26 cellular contexts compared by ENCODE assay signal in genomic region chr10:61731638-61732037, GRCh38.
DNase-seq lines count a peak whose midpoint lies in the region; ATAC-seq, FAIRE-seq and TF ChIP-seq lines count a peak whose summit lies in the region.
"Had no signal": no experiment of that assay in that cellular context is flagged by ENCODE, and none has a peak within 500 bp of the region (broad histone marks: within the 10 kb centered on the region; RNA-seq: fewer than 3 reads in every experiment).

No MANE protein-coding gene starts in this region.

- no peaks in the 10 kb centered on the region for H3K36me3 Mint-ChIP-seq in stimulated activated effector memory CD8-positive, alpha-beta T cell treated with anti-CD3 and anti-CD28 coated beads, Interleukin-12 subunit alpha, Interleukin-12 subunit beta, amount 100 ng/mL, for 72 hours
- H3K36me3 Mint-ChIP-seq: CD14-positive monocyte; CD4-positive, alpha-beta memory T cell; CD4-positive, CD25-positive, alpha-beta regulatory T cell; CD8-positive, alpha-beta memory T cell had no signal

- H3K36me3 ChIP-seq in HCT116 (ENCODE audit: control insufficient read depth in 1 of 2, insufficient read depth in 2 of 2, low read length in 2 of 2) (no peaks in the 10 kb centered on the region), Panc1 (ENCODE audit: control insufficient read depth, insufficient read depth, low read length) (no peaks in the 10 kb centered on the region), K562 (ENCODE audit: control insufficient read depth, insufficient read depth, low read length) (no peaks in the 10 kb centered on the region)
- H3K36me3 ChIP-seq: BE2C, BLaER1 had no signal

- H3K9ac ChIP-seq in HCT116 (ENCODE audit: low read length) (no peak overlapping the region), K562 (ENCODE audit: insufficient read depth in 1 of 2, low read depth in 2 of 2, low read length in 2 of 2) (no peak overlapping the region)
- H3K9ac ChIP-seq: BLaER1 had no signal

- H3K9me3 ChIP-seq in HCT116 (ENCODE audit: control insufficient read depth in 1 of 2, insufficient read depth in 1 of 2, low read depth in 1 of 2, low read length in 2 of 2) (no peaks in the 10 kb centered on the region), Panc1 (ENCODE audit: control insufficient read depth, insufficient read depth, low read depth, low read length) (no peaks in the 10 kb centered on the region; the same call in 1 of the 2 replicates), K562 (replicated peaks; ENCODE audit: control insufficient read depth, insufficient read depth, low read depth, low read length) (no peaks in the 10 kb centered on the region)
- H3K9me3 ChIP-seq: BE2C, BLaER1 had no signal

- no peak for DNase-seq in HCT116 (ENCODE audit: low read depth, low spot score)
- no peak for DNase-seq in Panc1 (ENCODE audit: low read depth, low spot score)
- no peak for DNase-seq in K562 (ENCODE audit: extremely low read depth in 1 of 4, low spot score in 3 of 4)
- DNase-seq in stimulated activated CD4-positive, alpha-beta T cell treated with anti-CD3 and anti-CD28 coated beads, Interleukin-2, amount 100 ng/mL, for 48 hours, result no peak
- no peak for DNase-seq in stimulated activated effector memory CD8-positive, alpha-beta T cell treated with anti-CD3 and anti-CD28 coated beads, Interleukin-12 subunit alpha, Interleukin-12 subunit beta, amount 100 ng/mL, for 72 hours (ENCODE audit: low spot score in 2 of 2)
- DNase-seq in COLO829 (ENCODE audit: low spot score), result no peak
- DNase-seq: 8988T; ACHN; BE2C; C1 segment of cervical spinal cord; CD4-positive, alpha-beta memory T cell; CD4-positive, CD25-positive, alpha-beta regulatory T cell; CD8-positive, alpha-beta memory T cell; DMS 273 treated with DMSO at 0.1 percent for 48 hours; DMS153; DMS53; DMS79; DND-41; EL; GF-D8 had no signal

- H3K4me3 ChIP-seq in HCT116 (replicated peaks in 1 of 2; ENCODE audit: low read depth in 1 of 2, low read length in 2 of 2), result no peak overlapping the region
- no peak overlapping the region for H3K4me3 ChIP-seq in Panc1 (ENCODE audit: low read depth in 2 of 2, low read length in 2 of 2)
- no peak overlapping the region for H3K4me3 ChIP-seq in K562
- H3K4me3 ChIP-seq: BLaER1 had no signal

- H3K27me3 ChIP-seq in HCT116 (ENCODE audit: insufficient read depth, low read length) (no peaks in the 10 kb centered on the region), Panc1 (ENCODE audit: control insufficient read depth, insufficient read depth, low read length) (no peaks in the 10 kb centered on the region), K562 (ENCODE audit: control insufficient read depth in 2 of 2, insufficient read depth in 2 of 2, low read length in 2 of 2) (no peaks in the 10 kb centered on the region)
- H3K27me3 ChIP-seq: BE2C, BLaER1 had no signal

- TF ChIP-seq POLR2A in HCT116 (IDR thresholded peaks at IDR 0.05; ENCODE audit: borderline replicate concordance, extremely low read depth, insufficient read depth, insufficient read length) (no peak), K562 (conservative IDR thresholded peaks at IDR 0.05) (no peak)

- TF ChIP-seq CTCF in HCT116 (IDR thresholded peaks at IDR 0.05 in 2 of 3, conservative IDR thresholded peaks at IDR 0.05 in 1 of 3; ENCODE audit: borderline replicate concordance in 1 of 3, insufficient read depth in 1 of 3, low read depth in 2 of 3, low read length in 2 of 3), result no peak
- no peak for TF ChIP-seq CTCF in Panc1 (IDR thresholded peaks at IDR 0.05)
- no peak for TF ChIP-seq CTCF in K562 (IDR thresholded peaks at IDR 0.05 in 2 of 3, conservative IDR thresholded peaks at IDR 0.05 in 1 of 3; ENCODE audit: insufficient read depth in 2 of 3, low read depth in 1 of 3, low read length in 3 of 3)

- in situ Hi-C loops in Panc1 (cut with HindIII; ENCODE audit: low pct_unique_long_range_greater_than_20kb, low sequenced_read_pairs) (no loop called here), K562 (cut with MboI) (no loop called here)

- no peaks in the 10 kb centered on the region for H3K9me1 ChIP-seq in K562 (ENCODE audit: control insufficient read depth, insufficient read depth, low read length)

- H3K27ac Mint-ChIP-seq in stimulated activated effector memory CD8-positive, alpha-beta T cell treated with anti-CD3 and anti-CD28 coated beads, Interleukin-12 subunit alpha, Interleukin-12 subunit beta, amount 100 ng/mL, for 72 hours, result no peak overlapping the region
- H3K27ac Mint-ChIP-seq: CD14-positive monocyte; CD4-positive, alpha-beta memory T cell; CD4-positive, CD25-positive, alpha-beta regulatory T cell; CD8-positive, alpha-beta memory T cell had no signal

- POLR2A ChIA-PET in HCT116 (lab: Charles Lee), result no interaction called here
- POLR2A ChIA-PET in Panc1 (lab: Charles Lee), result no interaction called here
- POLR2A ChIA-PET in K562 (lab: Yijun Ruan, JAX), result interaction anchor here (1.2 kb wide), 1 partner anchor 15 kb away, joined by 4 read pairs; no protein-coding TSS in a partner anchor

- H3K27ac ChIP-seq in HCT116 (ENCODE audit: low read depth, low read length) (no peak overlapping the region), Panc1 (ENCODE audit: low read length) (peak overlapping the region; percentile 70; the same call in 1 of the 2 replicates), K562 (ENCODE audit: extremely low read depth, low read depth, low read length) (no peak overlapping the region)
- H3K27ac ChIP-seq: BLaER1 had no signal

- no peak overlapping the region for H3K4me3 Mint-ChIP-seq in stimulated activated effector memory CD8-positive, alpha-beta T cell treated with anti-CD3 and anti-CD28 coated beads, Interleukin-12 subunit alpha, Interleukin-12 subunit beta, amount 100 ng/mL, for 72 hours
- H3K4me3 Mint-ChIP-seq: CD14-positive monocyte; CD4-positive, alpha-beta memory T cell; CD4-positive, CD25-positive, alpha-beta regulatory T cell; CD8-positive, alpha-beta memory T cell had no signal

- CTCF ChIA-PET in HCT116 (lab: Charles Lee), result interaction anchor here (2.3 kb wide), 2 partner anchors 20 to 915 kb away, joined by 6 to 9 read pairs; no protein-coding TSS in a partner anchor
- CTCF ChIA-PET in Panc1 (lab: Charles Lee), result no interaction called here
- CTCF ChIA-PET in K562 (lab: Yijun Ruan, JAX; ENCODE audit: low intra/inter-chr PET ratio), result no interaction called here

- H3K4me1 Mint-ChIP-seq in stimulated activated effector memory CD8-positive, alpha-beta T cell treated with anti-CD3 and anti-CD28 coated beads, Interleukin-12 subunit alpha, Interleukin-12 subunit beta, amount 100 ng/mL, for 72 hours, result no peaks in the 10 kb centered on the region
- H3K4me1 Mint-ChIP-seq: CD14-positive monocyte; CD4-positive, alpha-beta memory T cell; CD4-positive, CD25-positive, alpha-beta regulatory T cell; CD8-positive, alpha-beta memory T cell had no signal

- H3K79me2 ChIP-seq in HCT116 (ENCODE audit: insufficient read depth, low read length) (no peaks in the 10 kb centered on the region), K562 (ENCODE audit: control insufficient read depth, insufficient read depth, low read length) (no peaks in the 10 kb centered on the region)

- RAD21 ChIA-PET in HCT116 (lab: Charles Lee; ENCODE audit: low non-redundant PET in 1 of 2, low total read pairs in 2 of 2, uncharacterized antibody in 2 of 2, unreplicated experiment in 2 of 2), result no interaction called here

- H2AFZ ChIP-seq in HCT116 (ENCODE audit: low read depth, low read length, poor library complexity, severe bottlenecking) (peak overlapping the region; percentile 72), K562 (ENCODE audit: low read depth, low read length) (no peak overlapping the region)

- H3K4me2 ChIP-seq in HCT116 (ENCODE audit: low read length), result no peak overlapping the region
- no peak overlapping the region for H3K4me2 ChIP-seq in K562 (ENCODE audit: insufficient read depth, low read length)
- H3K4me2 ChIP-seq: BLaER1 had no signal

- intact Hi-C loops in HCT116 (cut with micrococcal nuclease) (loop anchor here (5.0 kb wide), 1 partner anchor 589 kb away; no protein-coding TSS in a partner anchor), Panc1 (cut with micrococcal nuclease; ENCODE audit: unreplicated experiment) (loop anchor here (5.0 to 10.0 kb wide), 2 partner anchors 106 to 447 kb away; no protein-coding TSS in a partner anchor), K562 (cut with micrococcal nuclease) (loop anchor here (2.0 to 10.0 kb wide), 5 partner anchors 106 to 587 kb away; partner anchors contain the start of gene ARID5B)

- H3K4me1 ChIP-seq in HCT116 (ENCODE audit: control insufficient read depth in 1 of 2, insufficient read depth in 2 of 2, low read length in 2 of 2) (no peaks in the 10 kb centered on the region), Panc1 (ENCODE audit: control insufficient read depth, insufficient read depth, low read length) (no peaks in the 10 kb centered on the region), K562 (replicated peaks in 1 of 2; ENCODE audit: control insufficient read depth in 2 of 2, insufficient read depth in 2 of 2, low read length in 2 of 2) (0 out of 5 replicates have a peak, but pooled peaks cover 0 to 4% of the 10 kb centered on the region in 2 experiments)
- H3K4me1 ChIP-seq: BE2C, BLaER1 had no signal

- WGBS in K562 (ENCODE audit: insufficient coverage, low coverage, missing lambda C conversion rate), result 16% methylated on average over 1 of the region's 1 CpG

- H3K9me2 ChIP-seq in HCT116 (ENCODE audit: insufficient read depth), result no peaks in the 10 kb centered on the region

- TF ChIP-seq RAD21 in HCT116 (IDR thresholded peaks at IDR 0.05; ENCODE audit: low read depth) (no peak), K562 (CRISPR knock-in tag; conservative IDR thresholded peaks at IDR 0.05 in 1 of 2, IDR thresholded peaks at IDR 0.05 in 1 of 2) (no peak)

- no peaks in the 10 kb centered on the region for H4K20me1 ChIP-seq in HCT116 (ENCODE audit: insufficient read depth)
- H4K20me1 ChIP-seq in K562 (replicated peaks; ENCODE audit: control insufficient read depth, insufficient read depth, low read length), result no peaks in the 10 kb centered on the region
- H4K20me1 ChIP-seq: BLaER1 had no signal

- BruUV-seq in HCT116 (replicated peaks; lab: Mats Ljungman, UMichigan), result no TSS peak
- no TSS peak for BruUV-seq in Panc1 (replicated peaks; lab: Mats Ljungman, UMichigan)
- BruUV-seq in K562 (replicated peaks; lab: Mats Ljungman, UMichigan), result no TSS peak

- no peaks in the 10 kb centered on the region for H3K9me3 Mint-ChIP-seq in stimulated activated effector memory CD8-positive, alpha-beta T cell treated with anti-CD3 and anti-CD28 coated beads, Interleukin-12 subunit alpha, Interleukin-12 subunit beta, amount 100 ng/mL, for 72 hours
- H3K9me3 Mint-ChIP-seq: CD4-positive, alpha-beta memory T cell; CD8-positive, alpha-beta memory T cell had no signal

- TF ChIP-seq EP300 in K562 (IDR thresholded peaks at IDR 0.05; ENCODE audit: low read length), result no peak

- FAIRE-seq in K562 (lab: Jason Lieb, UNC) (no peak), islet of Langerhans (lab: Jason Lieb, UNC) (peak; percentile 84)
- FAIRE-seq: G401.6, GM12891, GM19239 had no signal

- ATAC-seq in HCT116 (no peak), Panc1 (no peak), K562 (no peak)
- no peak for ATAC-seq in stimulated activated effector memory CD8-positive, alpha-beta T cell treated with anti-CD3 and anti-CD28 coated beads, Interleukin-12 subunit alpha, Interleukin-12 subunit beta, amount 100 ng/mL, for 72 hours

TF ChIP-seq in K562, 482 proteins besides CTCF, POLR2A, EP300 and RAD21 (continues in another document):
- no peak for TF ChIP-seq NONO (IDR thresholded peaks at IDR 0.05; ENCODE audit: low read depth in 2 of 2, low read length in 1 of 2)
